Comparison of ENCODE assay signal across 1 cellular context in genomic region chr12:49924847-49925246, GRCh38.
TF ChIP-seq lines count a peak whose summit lies in the region.

No MANE protein-coding gene starts in this region.

TF ChIP-seq in H1, 55 proteins besides CTCF, POLR2A, EP300 and RAD21:
- TF ChIP-seq YY1 (IDR thresholded peaks at IDR 0.05; ENCODE audit: low read depth, low read length): no peak
- TF ChIP-seq SP1 (IDR thresholded peaks at IDR 0.05; ENCODE audit: low read depth, low read length): no peak
- TF ChIP-seq GTF2F1 (IDR thresholded peaks at IDR 0.05; ENCODE audit: borderline replicate concordance, low read depth, low read length): no peak
- TF ChIP-seq KDM5A (IDR thresholded peaks at IDR 0.05; ENCODE audit: low read length): no peak
- TF ChIP-seq KDM4A (IDR thresholded peaks at IDR 0.05; ENCODE audit: low read depth, low read length, severe bottlenecking): no peak
- no peak for TF ChIP-seq RXRA (IDR thresholded peaks at IDR 0.05; ENCODE audit: insufficient read depth, low read depth, low read length)
